In the genomic region with DNA sequence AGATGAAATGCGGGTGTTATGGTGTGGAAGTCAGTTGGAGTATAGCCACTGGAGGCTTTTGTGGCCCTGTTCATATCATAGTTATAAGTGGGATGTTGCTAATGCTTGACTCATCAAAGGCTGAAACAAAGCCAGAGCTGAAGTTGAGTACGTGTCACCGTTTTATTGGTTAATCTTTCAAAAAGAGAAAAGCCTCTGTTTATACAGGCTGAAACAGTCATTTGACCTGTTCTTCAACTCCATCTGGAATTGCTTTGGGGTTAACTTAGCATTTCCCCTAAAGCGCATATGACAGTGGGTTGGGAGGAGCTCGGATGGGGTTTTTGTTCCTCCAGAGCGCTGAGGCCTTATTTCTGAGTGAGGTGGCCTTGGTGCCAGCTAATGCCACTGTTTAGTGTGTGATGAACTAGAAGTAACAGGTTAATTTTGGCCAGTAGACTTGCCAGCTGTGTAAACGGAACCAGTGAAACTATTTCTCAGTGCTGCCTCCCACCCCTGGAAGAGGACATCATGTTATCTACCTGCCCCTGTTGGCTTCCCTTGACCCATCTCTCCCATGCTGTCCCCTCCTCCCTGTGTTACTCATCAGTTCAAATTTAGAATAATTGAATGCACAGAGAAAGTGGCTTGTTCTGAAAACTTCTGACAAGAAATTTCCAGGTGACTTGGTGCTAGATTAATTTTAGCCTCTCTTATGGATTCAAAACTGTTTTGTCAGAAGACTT, we compare ENCODE assay signal across 13 cellular contexts. TPM values are rescaled to one million over a fixed set of nuclear protein-coding genes. Genes with fewer than 3 reads are reported as not detected.
A peak's percentile ranks its signal among the peaks of the same experiment; 100 is the strongest.
DNase-seq lines count a peak whose midpoint lies in the region; ATAC-seq and TF ChIP-seq lines count a peak whose summit lies in the region.
"Had no signal": no experiment of that assay in that cellular context is flagged by ENCODE, and none has a peak within 500 bp of the region (broad histone marks: within the 10 kb centered on the region; RNA-seq: fewer than 3 reads in every experiment).

No MANE protein-coding gene starts in this region.

- no peaks in the 10 kb centered on the region for H3K36me3 ChIP-seq in WERI-Rb-1
- H3K36me3 ChIP-seq: neutrophil had no signal

- peak; percentile 21 for DNase-seq in NCI-H748 (lab: John Stamatoyannopoulos, UW; ENCODE audit: unreplicated experiment)
- no peak for DNase-seq in NCI-H748 treated with DMSO at 0.1 percent for 48 hours (lab: John Stamatoyannopoulos, UW)
- peak; percentile 23 for DNase-seq in NCI-H460 (ENCODE audit: extremely low read depth, low read depth)
- peak; percentile 97 for DNase-seq in epithelial cell of esophagus (ENCODE audit: low read depth)
- DNase-seq in renal cortical epithelial cell (ENCODE audit: low read depth): peak; percentile 99
- no peak for DNase-seq in activated CD8-positive, alpha-beta T cell treated with anti-CD3 and anti-CD28 coated beads, Interleukin-2, amount 10 ng/mL, durations not matched to agents 7 days and 5 days
- DNase-seq in SKM-1 treated with dmso at 0.1 percent for 144 hours (lab: John Stamatoyannopoulos, UW; ENCODE audit: unreplicated experiment): no peak
- no peak for DNase-seq in WERI-Rb-1
- DNase-seq: activated CD4-positive, alpha-beta T cell treated with anti-CD3 and anti-CD28 coated beads, Interleukin-2, amount 50 U/mL, for 4 hours; NCI-H524 had no signal

- peaks cover 6% of the 10 kb centered on the region for H3K4me1 Mint-ChIP-seq in activated CD8-positive, alpha-beta T cell treated with anti-CD3 and anti-CD28 coated beads, Interleukin-2, amount 10 ng/mL, durations not matched to agents 7 days and 5 days (ENCODE audit: low read depth)

- CTCF ChIA-PET in activated CD8-positive, alpha-beta T cell treated with anti-CD3 and anti-CD28 coated beads, Interleukin-2, amount 10 ng/mL, durations not matched to agents 7 days and 5 days (lab: Charles Lee): interaction anchor here (0.7 to 1.3 kb wide), 5 partner anchors 23 to 255 kb away, joined by 3 to 6 read pairs (median 4); partner anchors contain the start of gene CDKN2B

- H3K27ac ChIP-seq in WERI-Rb-1: no peak overlapping the region
- H3K27ac ChIP-seq: esophagus muscularis mucosa, neutrophil had no signal

- TF ChIP-seq CTCF in epithelial cell of esophagus (IDR thresholded peaks at IDR 0.05; ENCODE audit: insufficient read depth, low read depth, low read length, missing control alignments) (no peak), WERI-Rb-1 (IDR thresholded peaks at IDR 0.05; ENCODE audit: low read depth, low read length) (no peak)

- H3K27me3 ChIP-seq in WERI-Rb-1 (ENCODE audit: insufficient read depth, low read depth, severe bottlenecking): peaks cover 24% of the 10 kb centered on the region
- H3K27me3 ChIP-seq: esophagus muscularis mucosa, neutrophil had no signal

- H3K27ac Mint-ChIP-seq in activated CD8-positive, alpha-beta T cell treated with anti-CD3 and anti-CD28 coated beads, Interleukin-2, amount 10 ng/mL, durations not matched to agents 7 days and 5 days: no peak overlapping the region
- H3K27ac Mint-ChIP-seq: B cell had no signal

- ATAC-seq in activated CD8-positive, alpha-beta T cell treated with anti-CD3 and anti-CD28 coated beads, Interleukin-2, amount 10 ng/mL, durations not matched to agents 7 days and 5 days: no peak

- H3K9me3 ChIP-seq in WERI-Rb-1 (ENCODE audit: severe bottlenecking): no peaks in the 10 kb centered on the region
- H3K9me3 ChIP-seq: esophagus muscularis mucosa, neutrophil had no signal

- H3K36me3 Mint-ChIP-seq in activated CD8-positive, alpha-beta T cell treated with anti-CD3 and anti-CD28 coated beads, Interleukin-2, amount 10 ng/mL, durations not matched to agents 7 days and 5 days (ENCODE audit: low read depth): peaks cover 90% of the 10 kb centered on the region

- POLR2A ChIA-PET in activated CD8-positive, alpha-beta T cell treated with anti-CD3 and anti-CD28 coated beads, Interleukin-2, amount 10 ng/mL, durations not matched to agents 7 days and 5 days (lab: Charles Lee): no interaction called here

- H3K27me3 Mint-ChIP-seq in activated CD8-positive, alpha-beta T cell treated with anti-CD3 and anti-CD28 coated beads, Interleukin-2, amount 10 ng/mL, durations not matched to agents 7 days and 5 days (ENCODE audit: low read depth): no peaks in the 10 kb centered on the region
- H3K27me3 Mint-ChIP-seq: B cell had no signal

- H3K4me3 ChIP-seq in epithelial cell of esophagus (ENCODE audit: low read length): no peak overlapping the region
- no peak overlapping the region for H3K4me3 ChIP-seq in WERI-Rb-1 (ENCODE audit: low read depth, low read length)
- H3K4me3 ChIP-seq: esophagus muscularis mucosa had no signal

- no peak overlapping the region for H3K4me3 Mint-ChIP-seq in activated CD8-positive, alpha-beta T cell treated with anti-CD3 and anti-CD28 coated beads, Interleukin-2, amount 10 ng/mL, durations not matched to agents 7 days and 5 days
- H3K4me3 Mint-ChIP-seq: B cell had no signal

- no peaks in the 10 kb centered on the region for H3K9me3 Mint-ChIP-seq in activated CD8-positive, alpha-beta T cell treated with anti-CD3 and anti-CD28 coated beads, Interleukin-2, amount 10 ng/mL, durations not matched to agents 7 days and 5 days (ENCODE audit: insufficient read depth)

RNA-seq across cellular contexts. Expression of gene MTAP, which starts 34.2 kb away (rescaled TPM):
- total RNA-seq in NCI-H460 (2014; rRNA removed; shearing (Covaris generic)): 43.7 and 55.3 TPM in 2 replicates
- polyA plus RNA-seq in NCI-H460 (2014; cell fraction: nucleus; rRNA removed): 36.2 and 128 TPM in 2 replicates
- total RNA-seq in renal cortical epithelial cell: 42.6 and 59.4 TPM in 2 replicates
- total RNA-seq in activated CD8-positive, alpha-beta T cell treated with anti-CD3 and anti-CD28 coated beads, Interleukin-2, amount 10 ng/mL, durations not matched to agents 7 days and 5 days: 10 to 100 TPM; 62.5 to 68.2 TPM

Comparison
In these comparisons a context has a peak if more than half of its experiments do, and no peak if none do; other contexts are left out.
1. DNase-seq: peak in NCI-H748 (single experiment), NCI-H460 (single experiment), epithelial cell of esophagus (single experiment) and renal cortical epithelial cell (single experiment); none in NCI-H748 treated with DMSO at 0.1 percent for 48 hours (single experiment), activated CD8-positive, alpha-beta T cell treated with anti-CD3 and anti-CD28 coated beads, Interleukin-2, amount 10 ng/mL, durations not matched to agents 7 days and 5 days (single experiment), SKM-1 treated with dmso at 0.1 percent for 144 hours (single experiment) and WERI-Rb-1 (single experiment).